Comparison of ENCODE assay signal across 9 cellular contexts in the genomic region with DNA sequence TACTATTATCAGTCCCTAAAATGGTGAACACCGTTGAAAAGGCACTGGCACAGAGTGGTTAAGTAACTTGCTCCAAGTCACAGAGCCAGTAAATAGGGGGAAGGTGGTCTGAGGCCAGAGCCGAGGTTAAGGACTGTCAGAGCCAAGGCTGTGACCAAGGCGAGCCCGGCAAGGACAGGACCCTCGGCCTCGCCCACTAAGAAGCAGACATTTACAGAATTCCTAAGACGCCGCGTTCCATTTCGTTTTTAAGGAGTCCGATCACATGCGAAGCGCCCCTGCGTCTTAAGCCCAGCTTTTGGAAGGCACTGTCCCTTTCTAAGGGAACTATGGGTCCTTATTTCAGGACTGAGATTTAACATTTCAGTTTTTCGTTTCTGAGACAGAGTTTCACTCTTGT. TPM values are rescaled to one million over a fixed set of nuclear protein-coding genes. Genes with fewer than 3 reads are reported as not detected.
A peak's percentile ranks its signal among the peaks of the same experiment; 100 is the strongest.
DNase-seq lines count a peak whose midpoint lies in the region; ATAC-seq lines count a peak whose summit lies in the region.
"Had no signal": no experiment of that assay in that cellular context is flagged by ENCODE, and none has a peak within 500 bp of the region (broad histone marks: within the 10 kb centered on the region; RNA-seq: fewer than 3 reads in every experiment).

No MANE protein-coding gene starts in this region.

- peak overlapping the region; percentile 75 for H3K27ac ChIP-seq in substantia nigra (ENCODE audit: low read depth, low read length, poor library complexity, severe bottlenecking)

- DNase-seq in T-helper 2 cell treated with Interferon-gamma antibody and Interleukin-4, amounts not matched to agents 5 μg/mL and 100 μg/mL, for 36 hours (ENCODE audit: low spot score), result no peak
- DNase-seq in T-helper 2 cell (no peak), iris pigment epithelial cell (ENCODE audit: low read depth) (peak; percentile 12), substantia nigra (lab: John Stamatoyannopoulos, UW) (no peak)
- DNase-seq in activated T-helper 2 cell treated with anti-CD3 and anti-CD28 coated beads, Interferon-gamma antibody, Interleukin-2, Interleukin-4, amounts not matched to agents 10 μg/mL and 5 μg/mL and 100 μg/mL, durations not matched to agents 14 hours and 24 hours and 36 hours (ENCODE audit: low spot score), result no peak
- DNase-seq: SIG-M5 had no signal

- peaks cover 11% of the 10 kb centered on the region for H3K27me3 Mint-ChIP-seq in T-helper 2 cell treated with Interferon-gamma antibody and Interleukin-4, amounts not matched to agents 5 μg/mL and 100 μg/mL, for 36 hours (ENCODE audit: low read depth)
- H3K27me3 Mint-ChIP-seq in activated T-helper 2 cell treated with anti-CD3 and anti-CD28 coated beads, Interferon-gamma antibody, Interleukin-2, Interleukin-4, amounts not matched to agents 10 μg/mL and 5 μg/mL and 100 μg/mL, durations not matched to agents 14 hours and 24 hours and 36 hours (ENCODE audit: low read depth), result peaks cover 12% of the 10 kb centered on the region

- no peaks in the 10 kb centered on the region for H3K9me3 Mint-ChIP-seq in T-helper 2 cell treated with Interferon-gamma antibody and Interleukin-4, amounts not matched to agents 5 μg/mL and 100 μg/mL, for 36 hours
- H3K9me3 Mint-ChIP-seq in activated T-helper 2 cell treated with anti-CD3 and anti-CD28 coated beads, Interferon-gamma antibody, Interleukin-2, Interleukin-4, amounts not matched to agents 10 μg/mL and 5 μg/mL and 100 μg/mL, durations not matched to agents 14 hours and 24 hours and 36 hours, result no peaks in the 10 kb centered on the region

- peak overlapping the region; percentile 90 for H3K27ac Mint-ChIP-seq in T-helper 2 cell treated with Interferon-gamma antibody and Interleukin-4, amounts not matched to agents 5 μg/mL and 100 μg/mL, for 36 hours
- peak overlapping the region; percentile 92 for H3K27ac Mint-ChIP-seq in activated T-helper 2 cell treated with anti-CD3 and anti-CD28 coated beads, Interferon-gamma antibody, Interleukin-2, Interleukin-4, amounts not matched to agents 10 μg/mL and 5 μg/mL and 100 μg/mL, durations not matched to agents 14 hours and 24 hours and 36 hours

- H3K4me1 Mint-ChIP-seq in T-helper 2 cell treated with Interferon-gamma antibody and Interleukin-4, amounts not matched to agents 5 μg/mL and 100 μg/mL, for 36 hours (ENCODE audit: low read depth), result peaks cover 35% of the 10 kb centered on the region
- peaks cover 38% of the 10 kb centered on the region for H3K4me1 Mint-ChIP-seq in activated T-helper 2 cell treated with anti-CD3 and anti-CD28 coated beads, Interferon-gamma antibody, Interleukin-2, Interleukin-4, amounts not matched to agents 10 μg/mL and 5 μg/mL and 100 μg/mL, durations not matched to agents 14 hours and 24 hours and 36 hours (ENCODE audit: low read depth)

- H3K4me3 Mint-ChIP-seq in T-helper 2 cell treated with Interferon-gamma antibody and Interleukin-4, amounts not matched to agents 5 μg/mL and 100 μg/mL, for 36 hours, result peak overlapping the region; percentile 92
- peak overlapping the region; percentile 89 for H3K4me3 Mint-ChIP-seq in activated T-helper 2 cell treated with anti-CD3 and anti-CD28 coated beads, Interferon-gamma antibody, Interleukin-2, Interleukin-4, amounts not matched to agents 10 μg/mL and 5 μg/mL and 100 μg/mL, durations not matched to agents 14 hours and 24 hours and 36 hours (ENCODE audit: low read depth)

- intact Hi-C loops in activated T-helper 2 cell treated with anti-CD3 and anti-CD28 coated beads, Interferon-gamma antibody, Interleukin-2, Interleukin-4, amounts not matched to agents 10 μg/mL and 5 μg/mL and 100 μg/mL, durations not matched to agents 14 hours and 24 hours and 36 hours (cut with micrococcal nuclease), result loop anchor here (5.0 to 10.0 kb wide), 4 partner anchors 531 to 1974 kb away; a partner anchor contains a TSS

- no peak for ATAC-seq in GM21576 (IDR thresholded peaks at IDR 0.05; ENCODE audit: unreplicated experiment)
- no peak for ATAC-seq in GM21447 (IDR thresholded peaks at IDR 0.05; ENCODE audit: unreplicated experiment)
- no peak for ATAC-seq in GM19324 (IDR thresholded peaks at IDR 0.05; ENCODE audit: low FRiP score, unreplicated experiment)

- H3K36me3 Mint-ChIP-seq in T-helper 2 cell treated with Interferon-gamma antibody and Interleukin-4, amounts not matched to agents 5 μg/mL and 100 μg/mL, for 36 hours (ENCODE audit: low read depth), result peaks cover 30% of the 10 kb centered on the region
- peaks cover 44% of the 10 kb centered on the region for H3K36me3 Mint-ChIP-seq in activated T-helper 2 cell treated with anti-CD3 and anti-CD28 coated beads, Interferon-gamma antibody, Interleukin-2, Interleukin-4, amounts not matched to agents 10 μg/mL and 5 μg/mL and 100 μg/mL, durations not matched to agents 14 hours and 24 hours and 36 hours (ENCODE audit: low read depth)

RNA-seq across cellular contexts. Expression of a gene that starts 1.0 kb away (rescaled TPM):
- total RNA-seq in activated T-helper 2 cell treated with anti-CD3 and anti-CD28 coated beads, Interferon-gamma antibody, Interleukin-2, Interleukin-4, amounts not matched to agents 10 μg/mL and 5 μg/mL and 100 μg/mL, durations not matched to agents 14 hours and 24 hours and 36 hours, result 210 and 211 TPM in 2 replicates
